20 cellular contexts compared by ENCODE assay signal in the genomic region with DNA sequence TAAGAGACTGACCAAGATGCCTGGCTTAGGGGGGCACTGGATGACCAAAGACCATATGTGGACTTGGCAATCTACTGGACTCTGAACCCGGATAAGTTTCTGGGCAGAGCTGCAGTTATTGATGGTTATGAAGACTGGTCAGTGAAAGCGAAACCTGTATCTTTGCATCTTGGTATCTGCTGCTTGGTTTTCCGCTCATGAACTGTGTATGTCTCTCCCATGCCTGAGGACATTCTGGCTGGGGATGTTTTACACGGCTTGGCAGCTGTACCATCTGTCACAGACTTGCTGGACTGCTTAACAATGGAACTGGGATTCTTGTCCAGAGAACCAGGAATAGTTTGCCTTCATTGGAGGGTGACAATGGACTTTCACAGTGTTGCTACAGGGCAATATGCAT.
"Had no signal": no experiment of that assay in that cellular context is flagged by ENCODE, and none has a peak within 500 bp of the region (broad histone marks: within the 10 kb centered on the region; RNA-seq: fewer than 3 reads in every experiment).

No MANE protein-coding gene starts in this region.

- H3K4me1 Mint-ChIP-seq: activated naive CD4-positive, alpha-beta T cell treated with anti-CD3 and anti-CD28 coated beads, Interleukin-2, amount 10 ng/mL, durations not matched to agents 7 days and 5 days; central memory CD8-positive, alpha-beta T cell; stimulated activated naive B cell treated with anti-CD40 and anti-IgM and Interleukin-4, amounts not matched to agents 10 μg/mL and 1 μg/mL and 100 μg/mL, for 72 hours had no signal

- H3K36me3 ChIP-seq: brain microvascular endothelial cell, colonic mucosa, gastrocnemius medialis, heart left ventricle, ovary, thoracic aorta, upper lobe of left lung had no signal

- H3K4me3 ChIP-seq: colonic mucosa, gastrocnemius medialis, heart left ventricle, ovary, thoracic aorta, upper lobe of left lung had no signal

- ATAC-seq: gastrocnemius medialis; heart left ventricle; naive thymus-derived CD8-positive, alpha-beta T cell had no signal

- H3K4me3 Mint-ChIP-seq: activated naive CD4-positive, alpha-beta T cell treated with anti-CD3 and anti-CD28 coated beads, Interleukin-2, amount 10 ng/mL, durations not matched to agents 7 days and 5 days; central memory CD8-positive, alpha-beta T cell; naive thymus-derived CD8-positive, alpha-beta T cell; stimulated activated naive B cell treated with anti-CD40 and anti-IgM and Interleukin-4, amounts not matched to agents 10 μg/mL and 1 μg/mL and 100 μg/mL, for 72 hours had no signal

- H3K4me1 ChIP-seq: colonic mucosa, gastrocnemius medialis, heart left ventricle, upper lobe of left lung had no signal

- H3K36me3 Mint-ChIP-seq: activated naive CD4-positive, alpha-beta T cell treated with anti-CD3 and anti-CD28 coated beads, Interleukin-2, amount 10 ng/mL, durations not matched to agents 7 days and 5 days had no signal

- H3K9me3 ChIP-seq: colonic mucosa, gastrocnemius medialis, ovary, thoracic aorta, upper lobe of left lung had no signal

- H3K27ac Mint-ChIP-seq: activated naive CD4-positive, alpha-beta T cell treated with anti-CD3 and anti-CD28 coated beads, Interleukin-2, amount 10 ng/mL, durations not matched to agents 7 days and 5 days; stimulated activated naive B cell treated with anti-CD40 and anti-IgM and Interleukin-4, amounts not matched to agents 10 μg/mL and 1 μg/mL and 100 μg/mL, for 72 hours had no signal

- H3K27me3 ChIP-seq: brain microvascular endothelial cell, colonic mucosa, gastrocnemius medialis, heart left ventricle, ovary, upper lobe of left lung had no signal

- H3K9me3 Mint-ChIP-seq: central memory CD8-positive, alpha-beta T cell; stimulated activated naive B cell treated with anti-CD40 and anti-IgM and Interleukin-4, amounts not matched to agents 10 μg/mL and 1 μg/mL and 100 μg/mL, for 72 hours had no signal

- FAIRE-seq: endometrium had no signal

- H3K27ac ChIP-seq: brain microvascular endothelial cell, colonic mucosa, gastrocnemius medialis, heart left ventricle, ovary, thoracic aorta, upper lobe of left lung had no signal

- DNase-seq: activated CD4-positive, CD25-positive, alpha-beta regulatory T cell treated with anti-CD3 and anti-CD28 coated beads, Interleukin-2, amount 50 U/mL, for 72 hours; activated CD8-positive, alpha-beta memory T cell treated with anti-CD3 and anti-CD28 coated beads for 24 hours; activated CD8-positive, alpha-beta memory T cell treated with anti-CD3 and anti-CD28 coated beads, Interleukin-2, amount 50 U/mL, for 48 hours; activated effector memory CD4-positive, alpha-beta T cell treated with Interleukin-2 at 50 U/mL for 16 hours; activated naive CD4-positive, alpha-beta T cell treated with anti-CD3 and anti-CD28 coated beads, Interleukin-2, amount 10 ng/mL, durations not matched to agents 7 days and 5 days; activated T-cell treated with anti-CD3 and anti-CD28 coated beads, Interleukin-2, amount 50 U/mL, for 48 hours; aorta; brain microvascular endothelial cell; colonic mucosa; erythroblast; gastrocnemius medialis; mesenchymal stem cell; naive thymus-derived CD8-positive, alpha-beta T cell; ovary; stimulated activated naive B cell treated with anti-CD40 and anti-IgM and Interleukin-4, amounts not matched to agents 10 μg/mL and 1 μg/mL and 100 μg/mL, for 72 hours had no signal
